ENCODE assay signal across 8 cellular contexts in the genomic region with DNA sequence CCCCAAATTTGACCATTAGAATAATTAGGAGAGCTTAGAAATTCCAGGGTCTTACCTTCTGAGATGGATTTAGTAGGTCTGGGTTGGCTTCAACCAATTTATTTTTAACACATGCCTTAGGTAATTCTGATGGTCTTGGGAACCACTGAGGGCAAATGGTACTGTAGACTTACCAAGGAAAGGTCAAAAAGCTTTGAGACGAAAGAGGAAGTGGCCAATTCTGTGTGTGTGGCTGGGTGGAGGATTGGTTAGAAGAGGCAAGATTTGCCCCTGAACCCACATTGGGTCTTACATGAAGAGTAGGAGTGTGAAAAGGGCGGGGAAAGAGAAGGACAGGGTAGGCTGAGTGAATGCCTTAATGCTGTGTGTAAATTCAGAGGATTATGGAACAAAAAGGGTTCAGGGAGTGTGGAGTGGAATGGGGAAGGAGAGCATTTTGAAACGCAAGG. TPM values are rescaled to one million over a fixed set of nuclear protein-coding genes. Genes with fewer than 3 reads are reported as not detected.
A peak's percentile ranks its signal among the peaks of the same experiment; 100 is the strongest.
DNase-seq lines count a peak whose midpoint lies in the region; ATAC-seq and TF ChIP-seq lines count a peak whose summit lies in the region.

No MANE protein-coding gene starts in this region.

- peaks cover 63% of the 10 kb centered on the region for H4K20me1 ChIP-seq in hepatocyte (ENCODE audit: insufficient read depth, poor library complexity, severe bottlenecking)

- no peak overlapping the region for H3K4me3 ChIP-seq in Peyer's patch
- no peak overlapping the region for H3K4me3 ChIP-seq in hepatocyte
- peak overlapping the region in 1 of 10 donors; percentile 9 for H3K4me3 ChIP-seq in heart right ventricle

- H3K27me3 ChIP-seq in Peyer's patch (no peaks in the 10 kb centered on the region), hepatocyte (no peaks in the 10 kb centered on the region), heart right ventricle (no peaks in the 10 kb centered on the region)

- H3K4me2 ChIP-seq in hepatocyte = peak overlapping the region; percentile 96

- H3K9me2 ChIP-seq in hepatocyte (replicated peaks; ENCODE audit: insufficient read depth) = no peaks in the 10 kb centered on the region

- H3K9me3 ChIP-seq in Peyer's patch (no peaks in the 10 kb centered on the region), hepatocyte (ENCODE audit: low read depth) (no peaks in the 10 kb centered on the region), heart right ventricle (no peaks in the 10 kb centered on the region)

- WGBS in hepatocyte (ENCODE audit: low lambda C conversion rate, missing lambda C conversion rate) = 90% methylated on average over 3 of the region's 3 CpGs
- WGBS in heart right ventricle, 2 donors = 80 to 88% methylated on average over 3 of the region's 3 CpGs

- intact Hi-C loops in heart right ventricle (cut with DNase I) = loop anchor here in 1 of 10 donors (5.0 kb wide), 1 partner anchor 1292 kb away; no protein-coding TSS in a partner anchor

- H2AFZ ChIP-seq in hepatocyte = no peak overlapping the region

- no peak for TF ChIP-seq POLR2A in Peyer's patch (IDR thresholded peaks at IDR 0.05)

- H3K79me2 ChIP-seq in hepatocyte = peaks cover 75% of the 10 kb centered on the region

- peak; percentile 45 for ATAC-seq in GM21723 (IDR thresholded peaks at IDR 0.05; ENCODE audit: unreplicated experiment)
- no peak for ATAC-seq in heart right ventricle

- peak; percentile 17 for DNase-seq in GDM1 (lab: John Stamatoyannopoulos, UW)
- DNase-seq in Peyer's patch = peak in 2 of 3 donors; percentile 43 to 63
- no peak for DNase-seq in hepatocyte (ENCODE audit: low spot score)
- DNase-seq in AG08395 (ENCODE audit: low spot score) = no peak
- DNase-seq in dedifferentiated amniotic fluid mesenchymal stem cell (ENCODE audit: extremely low spot score) = no peak
- no peak for DNase-seq in NCI-H69 (lab: John Stamatoyannopoulos, UW)
- DNase-seq in heart right ventricle = no peak

- H3K27ac ChIP-seq in Peyer's patch (no peak overlapping the region), hepatocyte (no peak overlapping the region), heart right ventricle (peak overlapping the region in 3 of 10 donors; percentile 19 to 54 (median 43))

- H3K4me1 ChIP-seq in Peyer's patch = peaks cover 0 to 41% (median 5%) of the 10 kb centered on the region in 4 donors
- peaks cover 35% of the 10 kb centered on the region for H3K4me1 ChIP-seq in hepatocyte (ENCODE audit: insufficient read depth)
- peaks cover 3 to 54% (median 40%) of the 10 kb centered on the region in 9 donors for H3K4me1 ChIP-seq in heart right ventricle

- peaks cover 0 to 16% (median 0%) of the 10 kb centered on the region in 3 donors for H3K36me3 ChIP-seq in Peyer's patch
- no peaks in the 10 kb centered on the region for H3K36me3 ChIP-seq in hepatocyte (replicated peaks; ENCODE audit: insufficient read depth, low read depth)
- peaks cover 0 to 24% (median 14%) of the 10 kb centered on the region in 9 donors for H3K36me3 ChIP-seq in heart right ventricle

- no peak for TF ChIP-seq CTCF in Peyer's patch (IDR thresholded peaks at IDR 0.05)
- TF ChIP-seq CTCF in hepatocyte (IDR thresholded peaks at IDR 0.05; ENCODE audit: poor library complexity) = no peak
- TF ChIP-seq CTCF in heart right ventricle (IDR thresholded peaks at IDR 0.05) = no peak

RNA-seq across cellular contexts. Expression of a gene that starts 2.7 kb away (rescaled TPM):
- total RNA-seq in Peyer's patch (10 to 100 TPM; 43.6 to 69.3 (median 59.8) TPM), hepatocyte (55.6 and 61.2 TPM in 2 replicates), heart right ventricle (10 to 100 TPM; 34.1 to 47.5 (median 39.6) TPM)
- polyA plus RNA-seq in hepatocyte (18.2 and 22.1 TPM in 2 replicates), heart right ventricle (1 to 10 TPM; 6.7 to 7.7 TPM)

Comparison
In these comparisons a context has a peak if more than half of its experiments do, and no peak if none do; other contexts are left out.
1. DNase-seq: peak in GDM1 (single experiment) and Peyer's patch (2 of 3); none in hepatocyte (single experiment), AG08395 (single experiment), dedifferentiated amniotic fluid mesenchymal stem cell (single experiment), NCI-H69 (single experiment) and heart right ventricle (0 of 2).